In genomic region chr6:20681243-20681684, GRCh38 we compare ENCODE assay signal across 1 cellular context.
TF ChIP-seq lines count a peak whose summit lies in the region.

No MANE protein-coding gene starts in this region.

TF ChIP-seq in HepG2, 621 proteins besides CTCF, POLR2A, EP300 and RAD21 (continued from another document and continues in another):
- TF ChIP-seq TOPORS (CRISPR knock-in tag; IDR thresholded peaks at IDR 0.05) (no peak), POLR2AphosphoS2 (IDR thresholded peaks at IDR 0.05; ENCODE audit: low read depth, low read length) (no peak), SRSF9 (IDR thresholded peaks at IDR 0.05; ENCODE audit: borderline replicate concordance, insufficient read depth, low read depth, low read length, poor library complexity, severe bottlenecking) (no peak), NFYC (CRISPR knock-in tag; IDR thresholded peaks at IDR 0.05) (no peak), SP4 (CRISPR knock-in tag; IDR thresholded peaks at IDR 0.05) (no peak), ZMYM3 (CRISPR knock-in tag; IDR thresholded peaks at IDR 0.05) (no peak; the same call in 1 of the 2 replicates), TBL1XR1 (IDR thresholded peaks at IDR 0.05; ENCODE audit: borderline replicate concordance, low read length, partially characterized antibody) (no peak), YEATS4 (CRISPR knock-in tag; IDR thresholded peaks at IDR 0.05; ENCODE audit: borderline replicate concordance) (no peak), RAD51 (IDR thresholded peaks at IDR 0.05; ENCODE audit: borderline replicate concordance) (no peak), GPN1 (CRISPR knock-in tag; IDR thresholded peaks at IDR 0.05; ENCODE audit: borderline replicate concordance) (no peak), ZNF572 (CRISPR knock-in tag; IDR thresholded peaks at IDR 0.05) (no peak), IRX3 (CRISPR knock-in tag; IDR thresholded peaks at IDR 0.05; ENCODE audit: borderline replicate concordance, low read depth) (no peak), JARID2 (CRISPR knock-in tag; IDR thresholded peaks at IDR 0.05; ENCODE audit: insufficient replicate concordance) (no peak), SATB2 (CRISPR knock-in tag; IDR thresholded peaks at IDR 0.05) (no peak), NR3C1 (CRISPR knock-in tag; IDR thresholded peaks at IDR 0.05) (no peak), SIN3A (IDR thresholded peaks at IDR 0.05; ENCODE audit: borderline replicate concordance, low read depth, low read length) (no peak), ZNF776 (CRISPR knock-in tag; IDR thresholded peaks at IDR 0.05) (no peak), ZBTB20 (CRISPR knock-in tag; IDR thresholded peaks at IDR 0.05; ENCODE audit: borderline replicate concordance, low read depth) (no peak), BATF2 (CRISPR knock-in tag; IDR thresholded peaks at IDR 0.05) (no peak), SMARCE1 (IDR thresholded peaks at IDR 0.05; ENCODE audit: borderline replicate concordance) (no peak), ADNP (CRISPR knock-in tag; IDR thresholded peaks at IDR 0.05) (no peak), ZNF136 (CRISPR knock-in tag; IDR thresholded peaks at IDR 0.05; ENCODE audit: low read depth) (peak; percentile 99), ZNF75D (CRISPR knock-in tag; IDR thresholded peaks at IDR 0.05; ENCODE audit: borderline replicate concordance) (no peak), GMEB1 (CRISPR knock-in tag; IDR thresholded peaks at IDR 0.05; ENCODE audit: borderline replicate concordance) (0 out of 2 replicates have a peak, but pooled peaks have one; percentile 26), EHMT2 (IDR thresholded peaks at IDR 0.05; ENCODE audit: borderline replicate concordance, low read depth, low read length) (no peak; the same call in 1 of the 2 replicates), ZSCAN25 (CRISPR knock-in tag; IDR thresholded peaks at IDR 0.05) (0 out of 2 replicates have a peak, but pooled peaks have one; percentile 42), TEF (CRISPR knock-in tag; IDR thresholded peaks at IDR 0.05) (no peak), ZNF207 (IDR thresholded peaks at IDR 0.05; ENCODE audit: borderline replicate concordance) (no peak), POGK (CRISPR knock-in tag; conservative IDR thresholded peaks at IDR 0.05) (0 out of 2 replicates have a peak, but pooled peaks have one; percentile 31), ETV5 (CRISPR knock-in tag; IDR thresholded peaks at IDR 0.05; ENCODE audit: borderline replicate concordance) (no peak; the same call in 1 of the 2 replicates), ZNF598 (CRISPR knock-in tag; IDR thresholded peaks at IDR 0.05; ENCODE audit: borderline replicate concordance) (no peak), RXRA (CRISPR knock-in tag; IDR thresholded peaks at IDR 0.05) (no peak; the same call in 1 of the 2 replicates), ZNF44 (CRISPR knock-in tag; IDR thresholded peaks at IDR 0.05) (0 out of 2 replicates have a peak, but pooled peaks have one; percentile 32), HOXA7 (CRISPR knock-in tag; IDR thresholded peaks at IDR 0.05) (no peak), NBN (conservative IDR thresholded peaks at IDR 0.05) (no peak), ELF3 (CRISPR knock-in tag; IDR thresholded peaks at IDR 0.05) (no peak), PRDM4 (CRISPR knock-in tag; IDR thresholded peaks at IDR 0.05; ENCODE audit: borderline replicate concordance) (no peak), CEBPZ (IDR thresholded peaks at IDR 0.05; ENCODE audit: low read length) (no peak)
- TF ChIP-seq, protein P1, sequence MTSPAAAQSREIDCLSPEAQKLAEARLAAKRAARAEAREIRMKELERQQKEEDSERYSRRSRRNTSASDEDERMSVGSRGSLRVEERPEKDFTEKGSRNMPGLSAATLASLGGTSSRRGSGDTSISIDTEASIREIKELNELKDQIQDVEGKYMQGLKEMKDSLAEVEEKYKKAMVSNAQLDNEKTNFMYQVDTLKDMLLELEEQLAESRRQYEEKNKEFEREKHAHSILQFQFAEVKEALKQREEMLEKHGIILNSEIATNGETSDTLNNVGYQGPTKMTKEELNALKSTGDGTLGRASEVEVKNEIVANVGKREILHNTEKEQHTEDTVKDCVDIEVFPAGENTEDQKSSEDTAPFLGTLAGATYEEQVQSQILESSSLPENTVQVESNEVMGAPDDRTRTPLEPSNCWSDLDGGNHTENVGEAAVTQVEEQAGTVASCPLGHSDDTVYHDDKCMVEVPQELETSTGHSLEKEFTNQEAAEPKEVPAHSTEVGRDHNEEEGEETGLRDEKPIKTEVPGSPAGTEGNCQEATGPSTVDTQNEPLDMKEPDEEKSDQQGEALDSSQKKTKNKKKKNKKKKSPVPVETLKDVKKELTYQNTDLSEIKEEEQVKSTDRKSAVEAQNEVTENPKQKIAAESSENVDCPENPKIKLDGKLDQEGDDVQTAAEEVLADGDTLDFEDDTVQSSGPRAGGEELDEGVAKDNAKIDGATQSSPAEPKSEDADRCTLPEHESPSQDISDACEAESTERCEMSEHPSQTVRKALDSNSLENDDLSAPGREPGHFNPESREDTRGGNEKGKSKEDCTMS (CRISPR knock-in tag; conservative IDR thresholded peaks at IDR 0.05): no peak
- TF ChIP-seq, protein P2, sequence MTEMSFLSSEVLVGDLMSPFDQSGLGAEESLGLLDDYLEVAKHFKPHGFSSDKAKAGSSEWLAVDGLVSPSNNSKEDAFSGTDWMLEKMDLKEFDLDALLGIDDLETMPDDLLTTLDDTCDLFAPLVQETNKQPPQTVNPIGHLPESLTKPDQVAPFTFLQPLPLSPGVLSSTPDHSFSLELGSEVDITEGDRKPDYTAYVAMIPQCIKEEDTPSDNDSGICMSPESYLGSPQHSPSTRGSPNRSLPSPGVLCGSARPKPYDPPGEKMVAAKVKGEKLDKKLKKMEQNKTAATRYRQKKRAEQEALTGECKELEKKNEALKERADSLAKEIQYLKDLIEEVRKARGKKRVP (CRISPR knock-in tag; IDR thresholded peaks at IDR 0.05): peak in 1 of 2 experiments; percentile 56; a peak in 2 of 4 replicates
- TF ChIP-seq, protein P3, sequence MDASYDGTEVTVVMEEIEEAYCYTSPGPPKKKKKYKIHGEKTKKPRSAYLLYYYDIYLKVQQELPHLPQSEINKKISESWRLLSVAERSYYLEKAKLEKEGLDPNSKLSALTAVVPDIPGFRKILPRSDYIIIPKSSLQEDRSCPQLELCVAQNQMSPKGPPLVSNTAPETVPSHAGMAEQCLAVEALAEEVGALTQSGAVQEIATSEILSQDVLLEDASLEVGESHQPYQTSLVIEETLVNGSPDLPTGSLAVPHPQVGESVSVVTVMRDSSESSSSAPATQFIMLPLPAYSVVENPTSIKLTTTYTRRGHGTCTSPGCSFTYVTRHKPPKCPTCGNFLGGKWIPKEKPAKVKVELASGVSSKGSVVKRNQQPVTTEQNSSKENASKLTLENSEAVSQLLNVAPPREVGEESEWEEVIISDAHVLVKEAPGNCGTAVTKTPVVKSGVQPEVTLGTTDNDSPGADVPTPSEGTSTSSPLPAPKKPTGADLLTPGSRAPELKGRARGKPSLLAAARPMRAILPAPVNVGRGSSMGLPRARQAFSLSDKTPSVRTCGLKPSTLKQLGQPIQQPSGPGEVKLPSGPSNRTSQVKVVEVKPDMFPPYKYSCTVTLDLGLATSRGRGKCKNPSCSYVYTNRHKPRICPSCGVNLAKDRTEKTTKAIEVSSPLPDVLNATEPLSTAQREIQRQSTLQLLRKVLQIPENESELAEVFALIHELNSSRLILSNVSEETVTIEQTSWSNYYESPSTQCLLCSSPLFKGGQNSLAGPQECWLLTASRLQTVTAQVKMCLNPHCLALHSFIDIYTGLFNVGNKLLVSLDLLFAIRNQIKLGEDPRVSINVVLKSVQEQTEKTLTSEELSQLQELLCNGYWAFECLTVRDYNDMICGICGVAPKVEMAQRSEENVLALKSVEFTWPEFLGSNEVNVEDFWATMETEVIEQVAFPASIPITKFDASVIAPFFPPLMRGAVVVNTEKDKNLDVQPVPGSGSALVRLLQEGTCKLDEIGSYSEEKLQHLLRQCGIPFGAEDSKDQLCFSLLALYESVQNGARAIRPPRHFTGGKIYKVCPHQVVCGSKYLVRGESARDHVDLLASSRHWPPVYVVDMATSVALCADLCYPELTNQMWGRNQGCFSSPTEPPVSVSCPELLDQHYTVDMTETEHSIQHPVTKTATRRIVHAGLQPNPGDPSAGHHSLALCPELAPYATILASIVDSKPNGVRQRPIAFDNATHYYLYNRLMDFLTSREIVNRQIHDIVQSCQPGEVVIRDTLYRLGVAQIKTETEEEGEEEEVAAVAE (CRISPR knock-in tag; IDR thresholded peaks at IDR 0.05; ENCODE audit: borderline replicate concordance): no peak
